8 cellular contexts compared by ENCODE assay signal in the genomic region with DNA sequence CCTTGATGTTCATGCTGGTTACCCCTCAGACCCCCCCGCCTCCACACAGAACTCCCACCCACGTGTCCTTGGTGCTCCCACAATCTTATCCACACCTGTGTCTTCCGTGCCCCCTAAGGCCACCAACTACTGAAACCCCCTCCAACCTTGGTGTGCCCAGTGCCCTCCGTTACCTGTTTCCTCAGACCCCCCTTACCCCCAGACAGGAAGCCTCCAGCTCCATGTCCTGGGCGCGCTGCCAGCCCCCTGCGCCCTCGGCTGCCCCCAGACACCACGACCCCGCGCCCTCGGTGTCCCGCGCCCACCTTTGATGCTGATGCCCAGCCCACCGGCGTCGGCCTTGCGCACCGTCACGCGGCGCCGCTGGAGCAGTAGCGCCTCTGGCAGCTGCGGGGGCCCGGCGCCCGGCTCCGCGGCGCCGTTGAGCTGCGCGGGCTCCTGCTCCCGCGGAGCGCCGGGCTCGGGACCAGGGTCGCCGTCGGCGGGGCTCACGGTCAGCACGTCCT. TPM values are rescaled to one million over a fixed set of nuclear protein-coding genes. Genes with fewer than 3 reads are reported as not detected.
DNase-seq lines count a peak whose midpoint lies in the region; ATAC-seq and TF ChIP-seq lines count a peak whose summit lies in the region.

No MANE protein-coding gene starts in this region.

- TF ChIP-seq EP300 in SK-N-SH (IDR thresholded peaks at IDR 0.05; ENCODE audit: borderline replicate concordance in 1 of 2, low read depth in 1 of 2, low read length in 1 of 2) = no peak

- H3K4me2 ChIP-seq in SK-N-SH (peak overlapping the region; percentile 92), mesendoderm (ENCODE audit: low read length) (peak overlapping the region; percentile 64)

- H2BK5ac ChIP-seq in mesendoderm (ENCODE audit: low read length) = no peak overlapping the region

- no peaks in the 10 kb centered on the region for H3K79me1 ChIP-seq in mesendoderm (ENCODE audit: low read length)

- no peak overlapping the region for H3K23ac ChIP-seq in mesendoderm (ENCODE audit: low read length)

- no peak for ATAC-seq in HG03457 (IDR thresholded peaks at IDR 0.05; ENCODE audit: unreplicated experiment)

- H4K8ac ChIP-seq in mesendoderm (ENCODE audit: low read depth, low read length) = no peak overlapping the region

- H4K5ac ChIP-seq in mesendoderm (ENCODE audit: low read length) = no peak overlapping the region

- H3K27ac Mint-ChIP-seq in Calu3 (ENCODE audit: unreplicated experiment) = no peak overlapping the region

- peaks cover 20% of the 10 kb centered on the region for H3K36me3 Mint-ChIP-seq in Calu3 (ENCODE audit: insufficient read depth, unreplicated experiment)

- CTCF ChIA-PET in Calu3 (lab: Charles Lee) (interaction anchor here (0.6 to 2.3 kb wide), 9 partner anchors 12 to 210 kb away, joined by 3 to 13 read pairs (median 4); partner anchors contain the start of gene CDK5RAP1), SK-N-SH (lab: Yijun Ruan, JAX) (interaction anchor here (0.8 to 2.4 kb wide), 7 partner anchors 12 to 225 kb away, joined by 3 to 9 read pairs (median 5); no protein-coding TSS in a partner anchor)

- H3F3A ChIP-seq in SK-N-SH (replicated peaks; ENCODE audit: insufficient read depth) = peaks cover 4% of the 10 kb centered on the region

- H3K18ac ChIP-seq in mesendoderm (ENCODE audit: low read length) = no peak overlapping the region

- no peak overlapping the region for H2AK5ac ChIP-seq in mesendoderm (ENCODE audit: low read length)

- no peak for TF ChIP-seq CTCF in Calu3 (IDR thresholded peaks at IDR 0.05; ENCODE audit: unreplicated experiment)
- TF ChIP-seq CTCF in SK-N-SH (IDR thresholded peaks at IDR 0.05) = no peak
- no peak for TF ChIP-seq CTCF in tibial artery (IDR thresholded peaks at IDR 0.05)

- H3K4me1 ChIP-seq in HAP-1 (peaks cover 7% of the 10 kb centered on the region), SK-N-SH (ENCODE audit: control insufficient read depth in 1 of 2, insufficient read depth in 2 of 2, low read depth in 1 of 2, low read length in 1 of 2) (peaks cover 0 to 13% of the 10 kb centered on the region in 2 experiments; a peak in 1 of 4 replicates), duodenal mucosa (ENCODE audit: control insufficient read depth in 1 of 2, insufficient read depth in 2 of 2, low read length in 2 of 2) (peaks cover 14 to 16% of the 10 kb centered on the region in 2 donors), mesendoderm (ENCODE audit: control insufficient read depth, low read depth, low read length) (peaks cover 3% of the 10 kb centered on the region), tibial artery (peaks cover 0 to 49% (median 31%) of the 10 kb centered on the region in 4 donors)

- H3K36me3 ChIP-seq in HAP-1 (replicated peaks) (no peaks in the 10 kb centered on the region), SK-N-SH (replicated peaks in 1 of 2; ENCODE audit: control insufficient read depth in 1 of 2, insufficient read depth in 2 of 2, low read length in 1 of 2) (no peaks in the 10 kb centered on the region), duodenal mucosa (ENCODE audit: control insufficient read depth in 1 of 2, insufficient read depth in 2 of 2, low read length in 2 of 2) (no peaks in the 10 kb centered on the region), mesendoderm (ENCODE audit: control insufficient read depth, insufficient read depth, low read length) (no peaks in the 10 kb centered on the region), tibial artery (no peaks in the 10 kb centered on the region)

- H3K4ac ChIP-seq in mesendoderm (ENCODE audit: low read depth, low read length) = no peak overlapping the region

- DNase-seq in Calu3 = no peak
- peak in 1 of 2 experiments; percentile 38 for DNase-seq in HAP-1 (ENCODE audit: low spot score in 2 of 2)
- no peak for DNase-seq in SK-N-SH
- no peak for DNase-seq in mesendoderm
- DNase-seq in tibial artery = peak; percentile 37 to 74
- DNase-seq in HuH-7 (ENCODE audit: low spot score) = no peak

- WGBS in SK-N-SH (ENCODE audit: low lambda C conversion rate) = 12% methylated on average over 13 of the region's 45 CpGs
- WGBS in mesendoderm (ENCODE audit: extremely low coverage, insufficient coverage, low lambda C conversion rate) = no CpG with 5 or more reads among the region's 45 CpGs

- BruUV-seq in Calu3 (replicated peaks; lab: Mats Ljungman, UMichigan) = no TSS peak

- H3K9me3 Mint-ChIP-seq in Calu3 (ENCODE audit: low read depth, unreplicated experiment) = no peaks in the 10 kb centered on the region

- H3K27ac ChIP-seq in SK-N-SH (ENCODE audit: low read depth in 2 of 2, low read length in 1 of 2) (peak overlapping the region in 1 of 2 experiments; percentile 11; a peak in 1 of 4 replicates), duodenal mucosa (ENCODE audit: low read depth, low read length) (no peak overlapping the region), mesendoderm (ENCODE audit: low read depth, low read length) (no peak overlapping the region), tibial artery (peak overlapping the region; percentile 88 to 93)

- H3K27me3 ChIP-seq in HAP-1 (ENCODE audit: low read depth) (no peaks in the 10 kb centered on the region), SK-N-SH (ENCODE audit: insufficient read depth) (no peaks in the 10 kb centered on the region), duodenal mucosa (ENCODE audit: control insufficient read depth in 1 of 2, insufficient read depth in 2 of 2, low read length in 2 of 2) (no peaks in the 10 kb centered on the region), mesendoderm (ENCODE audit: insufficient read depth, low read length, poor library complexity) (no peaks in the 10 kb centered on the region), tibial artery (no peaks in the 10 kb centered on the region)

- H2AFZ ChIP-seq in SK-N-SH (ENCODE audit: low read depth) = peak overlapping the region; percentile 70; the same call in 1 of the 2 replicates

- POLR2A ChIA-PET in SK-N-SH (lab: Yijun Ruan, JAX) = interaction anchor here (0.5 to 1.6 kb wide), 7 partner anchors 10 to 225 kb away, joined by 3 to 9 read pairs (median 3); partner anchors contain the start of genes ACTL10 and C20orf144

- H3K9ac ChIP-seq in SK-N-SH (peak overlapping the region; percentile 67), duodenal mucosa (ENCODE audit: low read depth in 1 of 2, low read length in 2 of 2) (peak overlapping the region in 1 of 2 donors; percentile 38), mesendoderm (ENCODE audit: low read length) (peak overlapping the region; percentile 73)

- H3K4me3 ChIP-seq in HAP-1 (peak overlapping the region; percentile 37), SK-N-SH (ENCODE audit: low read depth in 2 of 2, low read length in 1 of 2) (peak overlapping the region; percentile 60 to 79), duodenal mucosa (ENCODE audit: low read depth in 1 of 2, low read length in 2 of 2) (peak overlapping the region; percentile 56 to 97), mesendoderm (ENCODE audit: low read length) (peak overlapping the region; percentile 53), tibial artery (peak overlapping the region; percentile 71 to 77)

- H3K4me1 Mint-ChIP-seq in Calu3 (ENCODE audit: low read depth, unreplicated experiment) = peaks cover 16% of the 10 kb centered on the region

- H3K79me2 ChIP-seq in SK-N-SH (ENCODE audit: insufficient read depth) (no peaks in the 10 kb centered on the region), mesendoderm (ENCODE audit: control insufficient read depth, insufficient read depth, low read length) (no peaks in the 10 kb centered on the region)

- H3K56ac ChIP-seq in mesendoderm (ENCODE audit: low read length) = peak overlapping the region; percentile 80

- H3K27me3 Mint-ChIP-seq in Calu3 (ENCODE audit: unreplicated experiment) = no peaks in the 10 kb centered on the region

- in situ Hi-C loops in HAP-1 (cut with MboI; ENCODE audit: low sequenced_read_pairs) = no loop called here

- intact Hi-C loops in Calu3 (cut with micrococcal nuclease; ENCODE audit: unreplicated experiment) (no loop called here), tibial artery (cut with DNase I; ENCODE audit: low total_unique reads) (no loop called here)

- no peaks in the 10 kb centered on the region for H3K9me2 ChIP-seq in SK-N-SH

- no peak for TF ChIP-seq RAD21 in SK-N-SH (IDR thresholded peaks at IDR 0.05; ENCODE audit: low read length)

- peak overlapping the region; percentile 92 for H3K4me3 Mint-ChIP-seq in Calu3 (ENCODE audit: low read depth, unreplicated experiment)

- no peaks in the 10 kb centered on the region for H4K20me1 ChIP-seq in SK-N-SH (ENCODE audit: insufficient read depth)

- no peak overlapping the region for H2BK15ac ChIP-seq in mesendoderm (replicated peaks; ENCODE audit: low read depth)

- H2BK120ac ChIP-seq in mesendoderm (ENCODE audit: low read depth, low read length) = no peak overlapping the region

- H3K9me3 ChIP-seq in HAP-1 = no peaks in the 10 kb centered on the region
- H3K9me3 ChIP-seq in SK-N-SH = no peaks in the 10 kb centered on the region
- no peaks in the 10 kb centered on the region for H3K9me3 ChIP-seq in duodenal mucosa (ENCODE audit: control insufficient read depth in 1 of 2, low read length in 2 of 2)
- no peaks in the 10 kb centered on the region for H3K9me3 ChIP-seq in tibial artery

RNA-seq across cellular contexts. Expression of gene SNTA1, which starts 0.5 kb away (rescaled TPM):
- 5.1 and 7.6 TPM in 2 replicates for total RNA-seq in Calu3 (2022)
- polyA plus RNA-seq in SK-N-SH (2012; rRNA removed) = 11.2 TPM in 2 replicates
- polyA plus RNA-seq in SK-N-SH (2012; cell fraction: cytosol; rRNA removed) = 6.0 and 8.9 TPM in 2 replicates
- polyA plus RNA-seq in SK-N-SH (2012; cell fraction: nucleus; rRNA removed) = 7.8 and 9.2 TPM in 2 replicates
- 2.2 TPM for polyA plus RNA-seq in mesendoderm (2013, experiment 1 of 2)
- 2.7 TPM for polyA plus RNA-seq in mesendoderm (2013, experiment 2 of 2)

RNA-seq across cellular contexts. Expression of gene CDK5RAP1, which starts 41.7 kb away (rescaled TPM):
- 63.6 and 65.8 TPM in 2 replicates for total RNA-seq in Calu3 (2022)
- polyA plus RNA-seq in SK-N-SH (2012; rRNA removed) = 30.5 and 33.2 TPM in 2 replicates
- 18.8 and 23.6 TPM in 2 replicates for polyA plus RNA-seq in SK-N-SH (2012; cell fraction: cytosol; rRNA removed)
- 52.5 and 75.1 TPM in 2 replicates for polyA plus RNA-seq in SK-N-SH (2012; cell fraction: nucleus; rRNA removed)
- 23.9 TPM for polyA plus RNA-seq in mesendoderm (2013, experiment 1 of 2)
- polyA plus RNA-seq in mesendoderm (2013, experiment 2 of 2) = 22.7 TPM

RNA-seq across cellular contexts. Expression of gene CBFA2T2, which starts 46.8 kb away (rescaled TPM):
- 17.8 and 20.5 TPM in 2 replicates for total RNA-seq in Calu3 (2022)
- 11.0 and 11.7 TPM in 2 replicates for polyA plus RNA-seq in SK-N-SH (2012; rRNA removed)
- polyA plus RNA-seq in SK-N-SH (2012; cell fraction: cytosol; rRNA removed) = 6.2 and 9.3 TPM in 2 replicates
- 34.3 and 42.2 TPM in 2 replicates for polyA plus RNA-seq in SK-N-SH (2012; cell fraction: nucleus; rRNA removed)
- 4.0 TPM for polyA plus RNA-seq in mesendoderm (2013, experiment 1 of 2)
- 4.2 TPM for polyA plus RNA-seq in mesendoderm (2013, experiment 2 of 2)

Comparison
In these comparisons a context has a peak if more than half of its experiments do, and no peak if none do; other contexts are left out.
1. DNase-seq: peak in tibial artery (2 of 2); none in Calu3 (single experiment), SK-N-SH (single experiment), mesendoderm (single experiment) and HuH-7 (single experiment).
2. H3K27ac ChIP-seq: peak in tibial artery (2 of 2); none in duodenal mucosa (single experiment) and mesendoderm (single experiment).
3. Peak in every context shown above with its lines, with median percentiles within 50 percentile points of each other: H3K4me3 ChIP-seq.